Comparison of ENCODE assay signal across 21 cellular contexts in the genomic region with DNA sequence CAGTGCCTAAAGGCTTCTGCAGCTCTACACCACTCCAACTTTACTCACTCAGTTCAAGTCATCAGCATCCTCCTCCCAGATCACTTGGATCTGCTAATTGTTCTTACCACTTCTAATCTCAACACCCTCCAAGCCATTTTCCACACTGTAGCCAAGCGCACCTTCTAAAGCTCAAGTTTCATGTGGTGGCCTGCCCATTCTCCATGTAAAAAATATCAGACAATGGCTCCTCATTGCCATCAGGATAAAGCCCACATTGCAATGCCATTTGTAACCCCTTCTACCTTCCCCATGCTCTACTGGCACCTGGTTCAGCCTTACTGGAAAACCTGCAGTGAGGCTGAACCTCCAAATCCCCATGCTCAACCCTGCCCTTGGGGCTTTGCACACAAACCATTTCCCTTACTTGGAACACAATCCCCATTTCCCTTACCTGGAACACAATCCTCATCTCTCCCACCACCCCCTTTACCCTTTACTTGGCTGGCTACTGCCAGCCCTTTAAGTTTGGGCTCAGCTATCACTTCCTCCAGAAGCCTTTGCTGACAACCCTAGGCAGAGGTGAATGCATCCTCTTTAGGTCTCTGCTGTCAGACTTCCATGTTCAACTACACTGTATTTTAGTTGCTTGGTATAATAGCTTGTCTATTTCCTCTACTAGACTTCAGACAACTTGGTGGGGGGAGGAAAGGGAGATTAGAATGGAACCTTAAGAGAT.
"Had no signal": no experiment of that assay in that cellular context is flagged by ENCODE, and none has a peak within 500 bp of the region (broad histone marks: within the 10 kb centered on the region; RNA-seq: fewer than 3 reads in every experiment).

No MANE protein-coding gene starts in this region.

- H3K4me1 ChIP-seq: transverse colon had no signal

- H3K4me3 ChIP-seq: esophagus squamous epithelium, gastrocnemius medialis, lower lobe of right lung, psoas muscle, right atrium auricular region, transverse colon had no signal

- H3K36me3 ChIP-seq: esophagus squamous epithelium, gastrocnemius medialis, lower lobe of right lung, right atrium auricular region, transverse colon had no signal

- DNase-seq: activated CD4-positive, alpha-beta T cell treated with anti-CD3 and anti-CD28 coated beads for 1 hour; activated CD4-positive, alpha-beta T cell treated with anti-CD3 and anti-CD28 coated beads, Interleukin-2, amount 50 U/mL, for 1 hour; activated CD8-positive, alpha-beta T cell treated with anti-CD3 and anti-CD28 coated beads, Interleukin-2, amount 10 ng/mL, durations not matched to agents 7 days and 5 days; activated gamma-delta T cell; activated naive CD4-positive, alpha-beta T cell treated with anti-CD3 and anti-CD28 coated beads, Interleukin-2, amount 50 U/mL, for 16 hours; activated naive CD8-positive, alpha-beta T cell treated with anti-CD3 and anti-CD28 coated beads, Interleukin-2, amount 50 U/mL, for 24 hours; central memory CD4-positive, alpha-beta T cell; effector memory CD4-positive, alpha-beta T cell; esophagus squamous epithelium; gastrocnemius medialis; left colon; lower lobe of right lung; naive thymus-derived CD8-positive, alpha-beta T cell; psoas muscle; stimulated activated CD4-positive, alpha-beta T cell treated with anti-CD3 and anti-CD28 coated beads, Interleukin-4, amount 100 ng/mL, for 24 hours; SW 1271; transverse colon had no signal

- H3K27ac Mint-ChIP-seq: activated CD8-positive, alpha-beta T cell treated with anti-CD3 and anti-CD28 coated beads, Interleukin-2, amount 10 ng/mL, durations not matched to agents 7 days and 5 days; activated naive CD8-positive, alpha-beta T cell treated with anti-CD3 and anti-CD28 coated beads, Interleukin-2, amount 50 U/mL, for 24 hours; activated T-helper 1 cell treated with anti-CD3 and anti-CD28 coated beads, Interleukin-12 subunit alpha, Interleukin-12 subunit beta, Interleukin-2, Interleukin-4 antibody, amounts not matched to agents 30 ng/mL and 10 ng/mL and 1 ng/mL, durations not matched to agents 14 hours and 24 hours and 36 hours; naive thymus-derived CD8-positive, alpha-beta T cell; stimulated activated naive CD8-positive, alpha-beta T cell treated with anti-CD3 and anti-CD28 coated beads, Interleukin-15, Interleukin-2, amounts not matched to agents 100 ng/mL and 50 ng/mL, for 24 hours had no signal

- H3K4me1 Mint-ChIP-seq: activated naive CD8-positive, alpha-beta T cell treated with anti-CD3 and anti-CD28 coated beads, Interleukin-2, amount 50 U/mL, for 24 hours had no signal

- H3K4me3 Mint-ChIP-seq: activated CD8-positive, alpha-beta T cell treated with anti-CD3 and anti-CD28 coated beads, Interleukin-2, amount 10 ng/mL, durations not matched to agents 7 days and 5 days; activated naive CD8-positive, alpha-beta T cell treated with anti-CD3 and anti-CD28 coated beads, Interleukin-2, amount 50 U/mL, for 24 hours; activated T-helper 1 cell treated with anti-CD3 and anti-CD28 coated beads, Interleukin-12 subunit alpha, Interleukin-12 subunit beta, Interleukin-2, Interleukin-4 antibody, amounts not matched to agents 30 ng/mL and 10 ng/mL and 1 ng/mL, durations not matched to agents 14 hours and 24 hours and 36 hours; naive thymus-derived CD8-positive, alpha-beta T cell; stimulated activated naive CD8-positive, alpha-beta T cell treated with anti-CD3 and anti-CD28 coated beads, Interleukin-15, Interleukin-2, amounts not matched to agents 100 ng/mL and 50 ng/mL, for 24 hours had no signal

- ATAC-seq: activated CD8-positive, alpha-beta T cell treated with anti-CD3 and anti-CD28 coated beads, Interleukin-2, amount 10 ng/mL, durations not matched to agents 7 days and 5 days; activated naive CD8-positive, alpha-beta T cell treated with anti-CD3 and anti-CD28 coated beads, Interleukin-2, amount 50 U/mL, for 24 hours; gastrocnemius medialis; left colon; lower lobe of right lung; psoas muscle had no signal

- H3K9me3 Mint-ChIP-seq: activated naive CD8-positive, alpha-beta T cell treated with anti-CD3 and anti-CD28 coated beads, Interleukin-2, amount 50 U/mL, for 24 hours; activated T-helper 1 cell treated with anti-CD3 and anti-CD28 coated beads, Interleukin-12 subunit alpha, Interleukin-12 subunit beta, Interleukin-2, Interleukin-4 antibody, amounts not matched to agents 30 ng/mL and 10 ng/mL and 1 ng/mL, durations not matched to agents 14 hours and 24 hours and 36 hours; naive thymus-derived CD8-positive, alpha-beta T cell; stimulated activated naive CD8-positive, alpha-beta T cell treated with anti-CD3 and anti-CD28 coated beads, Interleukin-15, Interleukin-2, amounts not matched to agents 100 ng/mL and 50 ng/mL, for 24 hours had no signal

- H3K36me3 Mint-ChIP-seq: brain; naive thymus-derived CD8-positive, alpha-beta T cell had no signal

- H3K27ac ChIP-seq: esophagus squamous epithelium, lower lobe of right lung, psoas muscle, right atrium auricular region, transverse colon had no signal

- H3K9me3 ChIP-seq: esophagus squamous epithelium, gastrocnemius medialis, lower lobe of right lung, psoas muscle, right atrium auricular region, transverse colon had no signal

- H3K27me3 ChIP-seq: esophagus squamous epithelium, gastrocnemius medialis, right atrium auricular region, transverse colon had no signal

- H3K27me3 Mint-ChIP-seq: activated naive CD8-positive, alpha-beta T cell treated with anti-CD3 and anti-CD28 coated beads, Interleukin-2, amount 50 U/mL, for 24 hours; stimulated activated naive CD8-positive, alpha-beta T cell treated with anti-CD3 and anti-CD28 coated beads, Interleukin-15, Interleukin-2, amounts not matched to agents 100 ng/mL and 50 ng/mL, for 24 hours had no signal
